Comparison of ENCODE assay signal across 11 cellular contexts in the genomic region with DNA sequence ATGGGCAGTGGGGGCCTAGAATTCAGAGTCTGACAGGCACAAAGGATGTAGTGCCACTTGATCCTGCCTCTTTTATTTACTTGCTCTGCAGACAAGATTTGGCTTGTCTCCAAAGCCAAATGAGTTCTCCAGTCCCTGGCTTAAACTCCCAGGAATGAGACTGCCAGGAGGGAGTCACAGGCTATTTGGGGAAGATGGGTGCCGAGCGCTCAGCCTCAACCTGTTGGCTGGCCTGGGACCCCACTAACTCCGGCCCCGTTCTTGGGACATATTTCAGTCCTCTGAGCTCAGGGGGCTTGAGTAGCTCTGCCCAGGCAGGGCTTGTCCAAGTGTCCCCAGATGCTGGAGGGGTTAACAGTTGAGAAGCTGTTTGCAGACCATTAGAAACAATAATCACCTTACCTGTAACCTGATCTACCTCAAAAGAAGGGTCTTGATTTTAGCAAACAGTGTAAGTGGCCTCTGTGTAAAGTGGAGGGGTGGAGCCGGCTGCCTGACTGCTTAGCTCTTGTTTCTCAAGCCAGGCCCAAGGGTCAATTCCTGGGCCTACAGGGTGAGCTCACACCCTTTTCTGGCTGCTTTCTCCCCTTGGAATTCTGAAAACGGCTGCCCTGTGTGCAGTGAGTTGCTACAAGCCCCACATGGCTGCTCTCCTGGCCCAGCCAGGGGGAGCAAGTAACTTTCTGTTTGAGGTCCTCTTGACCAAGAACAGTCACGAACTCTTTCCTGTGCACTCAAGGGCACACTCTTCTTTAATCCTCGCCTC. TPM values are rescaled to one million over a fixed set of nuclear protein-coding genes. Genes with fewer than 3 reads are reported as not detected.
A peak's percentile ranks its signal among the peaks of the same experiment; 100 is the strongest.
DNase-seq lines count a peak whose midpoint lies in the region; ATAC-seq, FAIRE-seq and TF ChIP-seq lines count a peak whose summit lies in the region.
"Had no signal": no experiment of that assay in that cellular context is flagged by ENCODE, and none has a peak within 500 bp of the region (broad histone marks: within the 10 kb centered on the region; RNA-seq: fewer than 3 reads in every experiment).

No MANE protein-coding gene starts in this region.

- H3K4me1 ChIP-seq in A549, result peaks cover 41% of the 10 kb centered on the region
- H3K4me1 ChIP-seq in sigmoid colon, result peaks cover 0 to 16% (median 14%) of the 10 kb centered on the region in 4 donors

- WGBS in A549 (ENCODE audit: missing lambda C conversion rate), result 53% methylated on average over 8 of the region's 8 CpGs
- 24 to 68% methylated on average over 8 of the region's 8 CpGs for WGBS in sigmoid colon, 2 donors

- H3K9me3 ChIP-seq in A549, result no peaks in the 10 kb centered on the region
- H3K9me3 ChIP-seq in sigmoid colon, result no peaks in the 10 kb centered on the region
- H3K9me3 ChIP-seq: neutrophil had no signal

- peak in 1 of 2 experiments; percentile 57 for DNase-seq in A549 (ENCODE audit: low read depth in 1 of 2, low spot score in 1 of 2)
- DNase-seq in NCI-H1417 treated with DMSO at 0.1 percent for 48 hours (lab: John Stamatoyannopoulos, UW), result peak; percentile 72
- peak; percentile 83 for DNase-seq in SHP77 treated with DMSO at 0.1 percent for 48 hours (lab: John Stamatoyannopoulos, UW)
- DNase-seq in islet precursor cell, result peak; percentile 92
- DNase-seq in RCC 7860 (ENCODE audit: low spot score), result no peak
- no peak for DNase-seq in GM13977 (ENCODE audit: low spot score)
- no peak for DNase-seq in sigmoid colon
- DNase-seq: activated CD8-positive, alpha-beta T cell treated with anti-CD3 and anti-CD28 coated beads, Interleukin-2, amount 10 ng/mL, durations not matched to agents 7 days and 5 days had no signal

- H3K27ac ChIP-seq in A549 (peak overlapping the region; percentile 77 to 84), sigmoid colon (no peak overlapping the region)
- H3K27ac ChIP-seq: coronary artery, neutrophil had no signal

- POLR2A ChIA-PET in A549 (lab: Yijun Ruan, JAX), result no interaction called here

- ATAC-seq in A549, result peak; percentile 32 to 67; a peak in 4 of 6 replicates
- ATAC-seq in HG03097 (IDR thresholded peaks at IDR 0.05; ENCODE audit: low FRiP score, unreplicated experiment), result no peak
- ATAC-seq: activated CD8-positive, alpha-beta T cell treated with anti-CD3 and anti-CD28 coated beads, Interleukin-2, amount 10 ng/mL, durations not matched to agents 7 days and 5 days had no signal

- TF ChIP-seq EP300 in A549 (IDR thresholded peaks at IDR 0.05), result no peak
- TF ChIP-seq EP300 in sigmoid colon (IDR thresholded peaks at IDR 0.05), result no peak

- TF ChIP-seq RAD21 in A549 (conservative IDR thresholded peaks at IDR 0.05 in 1 of 2, IDR thresholded peaks at IDR 0.05 in 1 of 2), result no peak

- TF ChIP-seq POLR2A in A549 (IDR thresholded peaks at IDR 0.05; ENCODE audit: low read length) (no peak), sigmoid colon (IDR thresholded peaks at IDR 0.05) (no peak)

- no peaks in the 10 kb centered on the region for H3K36me3 ChIP-seq in sigmoid colon
- H3K36me3 ChIP-seq: neutrophil had no signal

- CTCF ChIA-PET in A549 (lab: Yijun Ruan, JAX), result interaction anchor here (1.0 kb wide), 1 partner anchor 176 kb away, joined by 3 read pairs; no protein-coding TSS in a partner anchor

- peak overlapping the region; percentile 51 for H3K4me2 ChIP-seq in A549

- FAIRE-seq in A549 (lab: Jason Lieb, UNC) (no peak), RCC 7860 (lab: Jason Lieb, UNC) (no peak)

- H3K4me3 ChIP-seq in A549 (no peak overlapping the region), sigmoid colon (no peak overlapping the region)
- H3K4me3 ChIP-seq: coronary artery had no signal

- in situ Hi-C loops in GM13977 (cut with MboI; ENCODE audit: low pct_unique_long_range_greater_than_20kb, low sequenced_read_pairs, unreplicated experiment), result no loop called here

- TF ChIP-seq CTCF in A549 (IDR thresholded peaks at IDR 0.05) (no peak), GM13977 (IDR thresholded peaks at IDR 0.05; ENCODE audit: extremely low read depth, insufficient read depth, missing control alignments) (no peak), sigmoid colon (IDR thresholded peaks at IDR 0.05) (no peak)

- intact Hi-C loops in sigmoid colon (cut with DNase I), result no loop called here

- H3K27me3 ChIP-seq in sigmoid colon, result no peaks in the 10 kb centered on the region
- H3K27me3 ChIP-seq: neutrophil had no signal

TF ChIP-seq in A549, 52 proteins besides CTCF, POLR2A, EP300 and RAD21:
- no peak for TF ChIP-seq SREBF2 (IDR thresholded peaks at IDR 0.05)
- TF ChIP-seq, protein P1, sequence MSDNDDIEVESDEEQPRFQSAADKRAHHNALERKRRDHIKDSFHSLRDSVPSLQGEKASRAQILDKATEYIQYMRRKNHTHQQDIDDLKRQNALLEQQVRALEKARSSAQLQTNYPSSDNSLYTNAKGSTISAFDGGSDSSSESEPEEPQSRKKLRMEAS (IDR thresholded peaks at IDR 0.05), result peak; percentile 22; the same call in 1 of the 2 replicates

RNA-seq across cellular contexts. Expression of a gene that starts 27.1 kb away (rescaled TPM):
- 6.7 and 7.5 TPM in 2 replicates for polyA plus RNA-seq in A549 (2011; rRNA removed)
- 2.5 and 4.2 TPM in 2 replicates for polyA plus RNA-seq in A549 (2012; cell fraction: cytosol; rRNA removed)
- 3.3 and 4.4 TPM in 2 replicates for polyA plus RNA-seq in A549 (2012; cell fraction: nucleus; rRNA removed)
- polyA plus RNA-seq in A549 (2017; fragmentation: RNase III; extraction: RNeasy Plus Mini Kit Qiagen cat#74134 plus additional on column Dnase treatment), result 3.9 to 4.9 TPM (median 4.9 TPM) in 3 replicates
- polyA minus RNA-seq in A549 (2011; rRNA and poly(A)+ RNA removed), result 8.3 and 8.9 TPM in 2 replicates
- 10 to 100 TPM; 29.3 to 52.0 (median 37.4) TPM for total RNA-seq in sigmoid colon
- 10 to 100 TPM in 1 of 3 donors, 1 to 10 TPM in 2; 6.5 to 28.4 (median 7.8) TPM for polyA plus RNA-seq in sigmoid colon

Comparison
In these comparisons a context has a peak if more than half of its experiments do, and no peak if none do; other contexts are left out.
1. DNase-seq: peak in NCI-H1417 treated with DMSO at 0.1 percent for 48 hours (single experiment), SHP77 treated with DMSO at 0.1 percent for 48 hours (single experiment) and islet precursor cell (single experiment); none in RCC 7860 (single experiment), GM13977 (single experiment) and sigmoid colon (single experiment).
2. H3K27ac ChIP-seq: peak in A549 (2 of 2); none in sigmoid colon (0 of 4).